Comparison of ENCODE assay signal across 9 cellular contexts in the genomic region with DNA sequence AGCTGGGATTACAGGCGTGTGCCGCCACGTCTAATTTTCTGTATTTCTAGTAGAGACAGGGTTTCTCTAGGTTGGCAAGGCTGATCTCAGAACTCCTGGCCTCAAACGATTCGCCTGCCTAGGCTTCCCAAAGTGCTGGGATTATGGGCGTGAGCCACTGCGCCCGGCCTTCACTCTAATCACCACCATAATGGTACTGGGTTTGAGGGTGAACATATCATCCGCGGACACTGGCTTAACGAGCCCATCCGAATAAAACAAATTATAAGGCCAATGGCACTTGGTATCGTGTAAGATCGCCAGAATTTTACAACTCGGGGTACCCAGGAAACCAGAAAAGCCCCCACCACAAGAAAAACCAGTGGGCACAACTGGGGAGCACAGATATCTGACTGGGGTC. TPM values are rescaled to one million over a fixed set of nuclear protein-coding genes. Genes with fewer than 3 reads are reported as not detected.
DNase-seq lines count a peak whose midpoint lies in the region; ATAC-seq and TF ChIP-seq lines count a peak whose summit lies in the region.
"Had no signal": no experiment of that assay in that cellular context is flagged by ENCODE, and none has a peak within 500 bp of the region (broad histone marks: within the 10 kb centered on the region; RNA-seq: fewer than 3 reads in every experiment).

No MANE protein-coding gene starts in this region.

- peaks cover 7% of the 10 kb centered on the region for H3K9me3 Mint-ChIP-seq in MCF 10A (ENCODE audit: unreplicated experiment)

- CTCF ChIA-PET in MCF 10A (lab: Yijun Ruan, JAX) = interaction anchor here (1.4 kb wide), 1 partner anchor 29 kb away, joined by 7 read pairs; no protein-coding TSS in a partner anchor

- TF ChIP-seq CTCF in cardiac muscle cell (IDR thresholded peaks at IDR 0.05; ENCODE audit: low read depth, low read length) (no peak), MCF 10A (IDR thresholded peaks at IDR 0.05; ENCODE audit: unreplicated experiment) (no peak), lower leg skin (IDR thresholded peaks at IDR 0.05) (no peak), upper lobe of right lung (IDR thresholded peaks at IDR 0.05) (no peak)

- peaks cover 9% of the 10 kb centered on the region for H3K36me3 ChIP-seq in cardiac muscle cell
- peaks cover 19% of the 10 kb centered on the region for H3K36me3 ChIP-seq in upper lobe of right lung

- peak in 1 of 2 donors; percentile 22 for DNase-seq in cardiac muscle cell (ENCODE audit: low read depth in 1 of 2, low spot score in 1 of 2)
- no peak for DNase-seq in cardiac septum (ENCODE audit: low spot score)
- DNase-seq in MCF 10A (ENCODE audit: unreplicated experiment) = no peak
- DNase-seq in lower leg skin (ENCODE audit: low spot score in 2 of 2) = no peak
- DNase-seq in upper lobe of right lung = no peak
- DNase-seq in RPMI8226 = no peak
- no peak for DNase-seq in inferior parietal cortex (ENCODE audit: extremely low spot score)

- peak overlapping the region; percentile 83 for H3K27ac ChIP-seq in cardiac muscle cell
- peak overlapping the region; percentile 91 for H3K27ac ChIP-seq in upper lobe of right lung

- H3K27ac Mint-ChIP-seq in MCF 10A (ENCODE audit: low read depth, unreplicated experiment) = peak overlapping the region; percentile 90

- POLR2A ChIA-PET in MCF 10A (lab: Yijun Ruan, JAX) = interaction anchor here (1.0 to 2.3 kb wide), 12 partner anchors 10 to 367 kb away, joined by 3 to 29 read pairs (median 4); partner anchors contain the start of genes ZKSCAN5 and ZNF394

- H3K4me1 Mint-ChIP-seq in MCF 10A (ENCODE audit: insufficient read depth, unreplicated experiment) = peaks cover 6% of the 10 kb centered on the region

- 12 to 14% methylated on average over 15 of the region's 15 CpGs for WGBS in lower leg skin, 2 donors

- H3K27me3 Mint-ChIP-seq in MCF 10A (ENCODE audit: insufficient read depth, unreplicated experiment) = no peaks in the 10 kb centered on the region

- intact Hi-C loops in cardiac septum (cut with DNase I) (no loop called here), MCF 10A (cut with micrococcal nuclease) (no loop called here), lower leg skin (cut with DNase I; ENCODE audit: low total_unique reads) (no loop called here), upper lobe of right lung (cut with DNase I) (no loop called here)

- H3K27me3 ChIP-seq in cardiac muscle cell = no peaks in the 10 kb centered on the region
- H3K27me3 ChIP-seq in upper lobe of right lung = no peaks in the 10 kb centered on the region

- ATAC-seq in upper lobe of right lung (peak; percentile 13), GM19035 (IDR thresholded peaks at IDR 0.05; ENCODE audit: unreplicated experiment) (no peak)

- H3K4me1 ChIP-seq in cardiac muscle cell (ENCODE audit: low read depth) (peaks cover 8% of the 10 kb centered on the region), upper lobe of right lung (peaks cover 16% of the 10 kb centered on the region)

- H3K9me3 ChIP-seq in cardiac muscle cell (ENCODE audit: low read depth) (no peaks in the 10 kb centered on the region), upper lobe of right lung (no peaks in the 10 kb centered on the region)

- TF ChIP-seq POLR2A in lower leg skin (IDR thresholded peaks at IDR 0.05) = no peak

- peak overlapping the region; percentile 94 for H3K4me3 ChIP-seq in cardiac muscle cell
- H3K4me3 ChIP-seq in lower leg skin (ENCODE audit: low read depth, poor library complexity, severe bottlenecking) = peak overlapping the region; percentile 84
- H3K4me3 ChIP-seq in upper lobe of right lung = peak overlapping the region; percentile 93

- H3K36me3 Mint-ChIP-seq in MCF 10A (ENCODE audit: insufficient read depth, unreplicated experiment) = peaks cover 22% of the 10 kb centered on the region

- BruUV-seq in MCF 10A (replicated peaks; lab: Mats Ljungman, UMichigan) = no TSS peak

- H3K4me3 Mint-ChIP-seq in MCF 10A (ENCODE audit: unreplicated experiment) = peak overlapping the region; percentile 69

RNA-seq across cellular contexts. Expression of gene FAM200A, which starts 0.6 kb away (rescaled TPM):
- total RNA-seq in cardiac muscle cell = 6.1 and 8.0 TPM in 2 replicates
- 11.1 and 11.9 TPM in 2 replicates for polyA plus RNA-seq in cardiac muscle cell
- 4.9 TPM for total RNA-seq in cardiac septum
- 6.1 and 7.4 TPM in 2 replicates for total RNA-seq in MCF 10A (2022)
- 1 to 10 TPM; 4.3 to 8.8 (median 6.5) TPM for total RNA-seq in lower leg skin
- 4.9 TPM for total RNA-seq in upper lobe of right lung

RNA-seq across cellular contexts. Expression of gene ZNF655, which starts 7.1 kb away (rescaled TPM):
- total RNA-seq in cardiac muscle cell (118 and 120 TPM in 2 replicates), cardiac septum (42.1 TPM), MCF 10A (2022) (85.2 and 89.9 TPM in 2 replicates), lower leg skin (100 to 1,000 TPM; 102 to 261 (median 114) TPM), upper lobe of right lung (63.1 TPM)
- 45.9 and 48.3 TPM in 2 replicates for polyA plus RNA-seq in cardiac muscle cell

RNA-seq across cellular contexts. Expression of gene TMEM225B, which starts 46.7 kb away (rescaled TPM):
- total RNA-seq in cardiac muscle cell (0.81 and 2.3 TPM in 2 replicates), cardiac septum (not detected), MCF 10A (2022) (0.70 and 0.96 TPM in 2 replicates), lower leg skin (1 to 10 TPM; 1.7 to 4.6 (median 2.6) TPM), upper lobe of right lung (1.0 TPM)
- 0.17 and 6.3 TPM in 2 replicates for polyA plus RNA-seq in cardiac muscle cell
- total RNA-seq: frontal cortex had no signal

RNA-seq across cellular contexts. Expression of gene ZKSCAN5, which starts 46.9 kb away (rescaled TPM):
- total RNA-seq in cardiac muscle cell = 13.2 and 17.6 TPM in 2 replicates
- polyA plus RNA-seq in cardiac muscle cell = 6.2 and 12.0 TPM in 2 replicates
- 7.0 TPM for total RNA-seq in cardiac septum
- 13.6 and 16.2 TPM in 2 replicates for total RNA-seq in MCF 10A (2022)
- 1 to 10 TPM; 3.9 to 6.7 (median 5.7) TPM for total RNA-seq in lower leg skin
- 7.4 TPM for total RNA-seq in upper lobe of right lung

RNA-seq across cellular contexts. Expression of gene ZNF394, which starts 51.2 kb away (rescaled TPM):
- total RNA-seq in cardiac muscle cell (17.3 and 32.0 TPM in 2 replicates), cardiac septum (14.9 TPM), MCF 10A (2022) (17.4 and 20.6 TPM in 2 replicates), lower leg skin (10 to 100 TPM; 26.2 to 55.0 (median 40.5) TPM), upper lobe of right lung (34.5 TPM)
- polyA plus RNA-seq in cardiac muscle cell = 18.7 and 21.9 TPM in 2 replicates
